In the genomic region with DNA sequence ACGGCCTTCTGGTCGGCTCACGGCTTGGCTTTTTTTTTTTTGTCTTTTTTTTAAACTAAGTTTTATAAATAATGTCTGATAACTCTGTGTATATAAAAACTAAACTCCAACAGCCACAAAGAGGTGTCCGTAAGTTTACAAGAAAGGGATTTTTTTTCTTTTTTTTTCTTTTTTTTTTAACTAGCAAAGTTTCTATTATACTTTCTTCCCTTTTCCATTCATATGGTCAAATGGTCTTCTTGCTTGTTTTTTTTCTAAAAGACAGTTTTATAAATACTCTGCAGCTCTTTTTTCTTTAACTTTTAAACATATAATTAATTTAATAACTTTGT, we compare ENCODE assay signal across 19 cellular contexts. TPM values are rescaled to one million over a fixed set of nuclear protein-coding genes. Genes with fewer than 3 reads are reported as not detected.
DNase-seq lines count a peak whose midpoint lies in the region; ATAC-seq and TF ChIP-seq lines count a peak whose summit lies in the region.
"Had no signal": no experiment of that assay in that cellular context is flagged by ENCODE, and none has a peak within 500 bp of the region (broad histone marks: within the 10 kb centered on the region; RNA-seq: fewer than 3 reads in every experiment).

No MANE protein-coding gene starts in this region.

- POLR2A ChIA-PET in RWPE1 (lab: Yijun Ruan, JAX; ENCODE audit: low non-redundant PET) = no interaction called here

- H3K9me3 ChIP-seq in cardiac muscle cell (ENCODE audit: low read depth) (no peaks in the 10 kb centered on the region), fibroblast of lung (ENCODE audit: control insufficient read depth, insufficient read depth, low read depth, low read length) (no peaks in the 10 kb centered on the region)
- H3K9me3 ChIP-seq: SK-N-SH had no signal

- CTCF ChIA-PET in RWPE1 (lab: Yijun Ruan, JAX) = interaction anchor here (0.8 kb wide), 1 partner anchor 510 kb away, joined by 3 read pairs; no protein-coding TSS in a partner anchor

- peak overlapping the region; percentile 23 for H3K27ac ChIP-seq in cardiac muscle cell
- peak overlapping the region; percentile 98 for H3K27ac ChIP-seq in RWPE1
- H3K27ac ChIP-seq in fibroblast of lung (ENCODE audit: insufficient read depth, low read length) = peak overlapping the region; percentile 23
- H3K27ac ChIP-seq: C4-2B had no signal

- peaks cover 37% of the 10 kb centered on the region for H3K4me1 ChIP-seq in cardiac muscle cell (ENCODE audit: low read depth)
- peaks cover 36% of the 10 kb centered on the region for H3K4me1 ChIP-seq in fibroblast of lung (ENCODE audit: control insufficient read depth, extremely low read depth, insufficient read depth, low read length)

- H3K36me3 ChIP-seq in cardiac muscle cell (peaks cover 7% of the 10 kb centered on the region), fibroblast of lung (ENCODE audit: control insufficient read depth, insufficient read depth, low read length) (peaks cover 26% of the 10 kb centered on the region)

- DNase-seq in cardiac muscle cell (ENCODE audit: low read depth in 1 of 2, low spot score in 1 of 2) (no peak), Right ventricle myocardium inferior (ENCODE audit: missing footprints) (no peak), RWPE1 (ENCODE audit: low spot score) (no peak), fibroblast of lung (ENCODE audit: low read depth in 2 of 2) (no peak), NCI-H187 treated with DMSO at 0.1 percent for 48 hours (lab: John Stamatoyannopoulos, UW) (no peak)
- DNase-seq in stimulated activated CD8-positive, alpha-beta memory T cell treated with anti-CD3 and anti-CD28 coated beads, Interleukin-4, amount 100 ng/mL, for 48 hours = no peak
- DNase-seq: 8988T, COR-L47, DMS153, H7, NCI-H2029 treated with DMSO at 0.1 percent for 48 hours, NCI-H510A, NCI-H774, Right ventricle myocardium superior, SK-N-SH had no signal

- TF ChIP-seq CTCF in cardiac muscle cell (IDR thresholded peaks at IDR 0.05; ENCODE audit: low read depth, low read length) (no peak), RWPE1 (conservative IDR thresholded peaks at IDR 0.05; ENCODE audit: low read depth) (no peak), fibroblast of lung (conservative IDR thresholded peaks at IDR 0.05 in 1 of 2, IDR thresholded peaks at IDR 0.05 in 1 of 2; ENCODE audit: low read depth in 1 of 2, low read length in 2 of 2) (no peak)

- no peak overlapping the region for H3K4me3 ChIP-seq in cardiac muscle cell
- H3K4me3 ChIP-seq in fibroblast of lung (replicated peaks in 1 of 4; ENCODE audit: control extremely low read depth in 1 of 4, insufficient read depth in 1 of 4, low read depth in 3 of 4, low read length in 4 of 4) = peak overlapping the region in 1 of 4 experiments; percentile 21

- H3K27me3 ChIP-seq in cardiac muscle cell (no peaks in the 10 kb centered on the region), fibroblast of lung (ENCODE audit: control insufficient read depth, insufficient read depth, low read length) (no peaks in the 10 kb centered on the region)

- no peaks in the 10 kb centered on the region for H4K20me1 ChIP-seq in fibroblast of lung (ENCODE audit: control insufficient read depth, extremely low read depth, insufficient read depth, low read length)

- H2AFZ ChIP-seq in fibroblast of lung (ENCODE audit: low read length) = no peak overlapping the region

- no peak overlapping the region for H3K4me2 ChIP-seq in fibroblast of lung (ENCODE audit: extremely low read depth, insufficient read depth, low read length)
- H3K4me2 ChIP-seq: SK-N-SH had no signal

- intact Hi-C loops in Right ventricle myocardium inferior (cut with DNase I) = no loop called here

- ATAC-seq in Right ventricle myocardium inferior = no peak
- no peak for ATAC-seq in HG02588 (IDR thresholded peaks at IDR 0.05; ENCODE audit: unreplicated experiment)
- no peak for ATAC-seq in GM19397 (IDR thresholded peaks at IDR 0.05; ENCODE audit: unreplicated experiment)

- H3K9ac ChIP-seq in fibroblast of lung (ENCODE audit: insufficient read depth, low read length) = no peak overlapping the region
- H3K9ac ChIP-seq: SK-N-SH had no signal

- H3K79me2 ChIP-seq in fibroblast of lung (ENCODE audit: control insufficient read depth, insufficient read depth, low read length) = peaks cover 78% of the 10 kb centered on the region

RNA-seq across cellular contexts. Expression of a gene that starts 3.5 kb away (rescaled TPM):
- total RNA-seq in cardiac muscle cell = 10.4 and 26.7 TPM in 2 replicates
- 13.3 and 16.7 TPM in 2 replicates for polyA plus RNA-seq in cardiac muscle cell
- total RNA-seq in Right ventricle myocardium inferior = 6.2 TPM
- total RNA-seq in fibroblast of lung = 14.9 and 18.7 TPM in 2 replicates
- polyA plus RNA-seq in fibroblast of lung = 3.3 and 4.4 TPM in 2 replicates
- polyA plus RNA-seq in fibroblast of lung (2012) = 10.1 and 17.6 TPM in 2 replicates
- polyA minus RNA-seq in fibroblast of lung (ENCODE audit: low replicate concordance) = 39.3 and 50.8 TPM in 2 replicates

RNA-seq across cellular contexts. Expression of a gene that starts 6.0 kb away (rescaled TPM):
- total RNA-seq in cardiac muscle cell (14.8 and 16.1 TPM in 2 replicates), Right ventricle myocardium inferior (26.2 TPM), fibroblast of lung (18.0 and 20.6 TPM in 2 replicates)
- polyA plus RNA-seq in cardiac muscle cell (23.9 and 27.0 TPM in 2 replicates), fibroblast of lung (11.0 and 11.3 TPM in 2 replicates)
- polyA plus RNA-seq in fibroblast of lung (2012) = 12.8 and 13.4 TPM in 2 replicates
- polyA minus RNA-seq in fibroblast of lung (ENCODE audit: low replicate concordance) = 18.5 and 20.1 TPM in 2 replicates

RNA-seq across cellular contexts. Expression of a gene that starts 10.3 kb away (rescaled TPM):
- total RNA-seq in cardiac muscle cell = 83.8 and 111 TPM in 2 replicates
- 73.3 and 138 TPM in 2 replicates for polyA plus RNA-seq in cardiac muscle cell
- 31.0 TPM for total RNA-seq in Right ventricle myocardium inferior
- total RNA-seq in fibroblast of lung = 31.6 and 65.6 TPM in 2 replicates
- 46.0 and 61.1 TPM in 2 replicates for polyA plus RNA-seq in fibroblast of lung
- polyA plus RNA-seq in fibroblast of lung (2012) = 57.9 and 83.5 TPM in 2 replicates
- polyA minus RNA-seq in fibroblast of lung (ENCODE audit: low replicate concordance) = 66.2 and 129 TPM in 2 replicates

RNA-seq across cellular contexts. Expression of a gene that starts 15.6 kb away (rescaled TPM):
- total RNA-seq in cardiac muscle cell (109 and 162 TPM in 2 replicates), Right ventricle myocardium inferior (6.2 TPM), fibroblast of lung (73.7 and 102 TPM in 2 replicates)
- polyA plus RNA-seq in cardiac muscle cell (147 and 153 TPM in 2 replicates), fibroblast of lung (34.2 and 56.8 TPM in 2 replicates)
- polyA plus RNA-seq in fibroblast of lung (2012) = 52.2 and 74.6 TPM in 2 replicates
- polyA minus RNA-seq in fibroblast of lung (ENCODE audit: low replicate concordance) = 85.0 and 116 TPM in 2 replicates

RNA-seq across cellular contexts. Expression of a gene that starts 19.5 kb away (rescaled TPM):
- total RNA-seq in cardiac muscle cell = 2.3 and 9.1 TPM in 2 replicates
- polyA plus RNA-seq in cardiac muscle cell = 1.2 and 6.6 TPM in 2 replicates
- 0.38 TPM for total RNA-seq in Right ventricle myocardium inferior
- total RNA-seq in fibroblast of lung = 0.51 and 0.83 TPM in 2 replicates
- 0.19 and 0.31 TPM in 2 replicates for polyA plus RNA-seq in fibroblast of lung
- polyA plus RNA-seq in fibroblast of lung (2012) = 0.35 and 0.71 TPM in 2 replicates
- polyA minus RNA-seq in fibroblast of lung (ENCODE audit: low replicate concordance) = not detected in 2 replicates
- polyA plus RNA-seq: IgD-negative memory B cell had no signal

Comparison
In these comparisons a context has a peak if more than half of its experiments do, and no peak if none do; other contexts are left out.
1. H3K27ac ChIP-seq: peak in every context shown above with its lines; median percentile 98 in RWPE1; 23 in cardiac muscle cell; 23 in fibroblast of lung.